In the genomic region with DNA sequence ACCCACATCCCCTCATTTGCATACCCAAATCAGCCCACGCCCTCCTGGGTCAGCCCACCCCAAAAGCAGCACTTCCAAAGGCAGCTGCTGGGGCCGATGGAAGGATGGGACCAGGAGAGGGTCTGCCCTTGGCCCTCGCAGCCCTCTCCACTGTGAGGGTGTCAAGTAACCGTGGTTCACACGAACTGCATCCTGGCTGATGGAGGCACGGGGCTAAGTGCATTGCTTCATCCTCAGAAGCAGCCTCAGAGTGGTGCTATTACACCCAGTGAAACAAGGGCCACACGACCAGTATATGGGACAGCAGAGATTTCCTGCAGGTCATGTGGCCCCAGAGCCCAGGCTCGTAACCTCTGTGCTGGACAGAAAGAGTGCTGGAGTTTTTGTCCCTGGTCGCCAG, we compare ENCODE assay signal across 14 cellular contexts. TPM values are rescaled to one million over a fixed set of nuclear protein-coding genes. Genes with fewer than 3 reads are reported as not detected.
DNase-seq lines count a peak whose midpoint lies in the region; ATAC-seq, FAIRE-seq and TF ChIP-seq lines count a peak whose summit lies in the region.
"Had no signal": no experiment of that assay in that cellular context is flagged by ENCODE, and none has a peak within 500 bp of the region (broad histone marks: within the 10 kb centered on the region; RNA-seq: fewer than 3 reads in every experiment).

No MANE protein-coding gene starts in this region.

- in situ Hi-C loops in GM23248 (cut with MboI), result no loop called here

- H2AFZ ChIP-seq in GM23338, result no peak overlapping the region
- H2AFZ ChIP-seq in GM23248, result no peak overlapping the region

- 67 to 72% methylated on average over 9 of the region's 9 CpGs for WGBS in pancreas, 2 donors
- WGBS in GM23248 (ENCODE audit: low coverage in 1 of 2, low lambda C conversion rate in 2 of 2, missing lambda C conversion rate in 2 of 2), 2 experiments, result 37 to 40% methylated on average over 9 of the region's 9 CpGs

- H3K9me2 ChIP-seq in GM23338 (ENCODE audit: insufficient read depth) (no peaks in the 10 kb centered on the region), GM23248 (ENCODE audit: insufficient read depth) (no peaks in the 10 kb centered on the region)
- H3K9me2 ChIP-seq: SK-N-SH had no signal

- no peak overlapping the region for H3K9ac ChIP-seq in GM23248
- H3K9ac ChIP-seq: SK-N-SH had no signal

- POLR2A ChIA-PET in WTC11 (lab: Charles Lee), result no interaction called here

- H3K4me3 ChIP-seq in GM23338, result no peak overlapping the region
- H3K4me3 ChIP-seq in right atrium auricular region, result no peak overlapping the region
- H3K4me3 ChIP-seq in pancreas, result no peak overlapping the region
- no peak overlapping the region for H3K4me3 ChIP-seq in GM23248
- H3K4me3 ChIP-seq in effector memory CD4-positive, alpha-beta T cell (ENCODE audit: insufficient read depth, low read depth, low read length, poor library complexity, severe bottlenecking), result no peak overlapping the region

- H3K36me3 ChIP-seq in GM23338 (ENCODE audit: insufficient read depth), result no peaks in the 10 kb centered on the region
- H3K36me3 ChIP-seq in right atrium auricular region, result no peaks in the 10 kb centered on the region
- H3K36me3 ChIP-seq in pancreas, result no peaks in the 10 kb centered on the region
- H3K36me3 ChIP-seq in GM23248 (ENCODE audit: low read depth), result no peaks in the 10 kb centered on the region
- H3K36me3 ChIP-seq in effector memory CD4-positive, alpha-beta T cell (ENCODE audit: control insufficient read depth, insufficient read depth, low read length), result no peaks in the 10 kb centered on the region

- H3K9me3 Mint-ChIP-seq in GM23338 (peaks cover 9% of the 10 kb centered on the region), WTC11 (peaks cover 6% of the 10 kb centered on the region)

- H3K27ac ChIP-seq in GM23338 (ENCODE audit: low read depth) (no peak overlapping the region), right atrium auricular region (peak overlapping the region; percentile 43 to 72), pancreas (peak overlapping the region; percentile 66 to 79 (median 72)), GM23248 (no peak overlapping the region)
- H3K27ac ChIP-seq in effector memory CD4-positive, alpha-beta T cell (ENCODE audit: insufficient read depth, low read length, poor library complexity, severe bottlenecking), result no peak overlapping the region

- no peaks in the 10 kb centered on the region for H3K27me3 ChIP-seq in GM23338 (ENCODE audit: insufficient read depth)
- no peaks in the 10 kb centered on the region for H3K27me3 ChIP-seq in right atrium auricular region
- H3K27me3 ChIP-seq in pancreas, result no peaks in the 10 kb centered on the region
- H3K27me3 ChIP-seq in GM23248 (replicated peaks; ENCODE audit: insufficient read depth), result no peaks in the 10 kb centered on the region
- H3K27me3 ChIP-seq in effector memory CD4-positive, alpha-beta T cell (replicated peaks; ENCODE audit: control insufficient read depth, insufficient read depth, low read length, poor library complexity, severe bottlenecking), result peaks cover under 1% of the 10 kb centered on the region

- H4K20me1 ChIP-seq in GM23338 (replicated peaks; ENCODE audit: insufficient read depth) (no peaks in the 10 kb centered on the region; the same call in 1 of the 2 replicates), GM23248 (ENCODE audit: insufficient read depth) (no peaks in the 10 kb centered on the region)

- intact Hi-C loops in pancreas (cut with DNase I), result no loop called here

- ATAC-seq in GM23338, result peak; percentile 16
- ATAC-seq in WTC11, result no peak
- ATAC-seq in pancreas, result peak; percentile 10 to 49 (median 28)
- ATAC-seq: natural killer cell treated with Interleukin-12 subunit alpha and Interleukin-12 subunit beta and Interleukin-15 and Interleukin-18, amount 100 ng/mL, for 72 hours had no signal

- peaks cover 8% of the 10 kb centered on the region for H3K36me3 Mint-ChIP-seq in GM23338 (ENCODE audit: low read depth)
- H3K36me3 Mint-ChIP-seq in WTC11, result peaks cover 4% of the 10 kb centered on the region

- CTCF ChIA-PET in WTC11 (lab: Charles Lee), result interaction anchor here (1.2 to 1.6 kb wide), 3 partner anchors 21 to 42 kb away, joined by 3 to 7 read pairs (median 4); no protein-coding TSS in a partner anchor

- peaks cover 0 to 14% of the 10 kb centered on the region in 2 donors for H3K9me3 ChIP-seq in right atrium auricular region
- no peaks in the 10 kb centered on the region for H3K9me3 ChIP-seq in pancreas
- H3K9me3 ChIP-seq in GM23248 (ENCODE audit: low read depth), result no peaks in the 10 kb centered on the region
- H3K9me3 ChIP-seq in effector memory CD4-positive, alpha-beta T cell (ENCODE audit: control insufficient read depth, low read length), result no peaks in the 10 kb centered on the region
- H3K9me3 ChIP-seq: SK-N-SH had no signal

- H3K79me2 ChIP-seq in GM23338 (replicated peaks; ENCODE audit: insufficient read depth), result no peaks in the 10 kb centered on the region
- H3K79me2 ChIP-seq in GM23248 (ENCODE audit: insufficient read depth), result no peaks in the 10 kb centered on the region

- H3F3A ChIP-seq in GM23338 (replicated peaks; ENCODE audit: low read depth) (0 out of 2 replicates have a peak, but pooled peaks cover 3% of the 10 kb centered on the region), GM23248 (ENCODE audit: insufficient read depth) (no peaks in the 10 kb centered on the region)

- TF ChIP-seq CTCF in GM23338 (conservative IDR thresholded peaks at IDR 0.05; ENCODE audit: low read depth in 2 of 2) (0 out of 4 replicates have a peak, but pooled peaks of 1 of the 2 experiments have one; percentile 10), WTC11 (IDR thresholded peaks at IDR 0.05) (no peak), right atrium auricular region (IDR thresholded peaks at IDR 0.05) (peak in 1 of 2 donors; percentile 14), pancreas (IDR thresholded peaks at IDR 0.05) (no peak)

- H3K4me1 Mint-ChIP-seq in GM23338, result peaks cover 35% of the 10 kb centered on the region
- peaks cover 38% of the 10 kb centered on the region for H3K4me1 Mint-ChIP-seq in WTC11

- H3K27ac Mint-ChIP-seq in GM23338, result no peak overlapping the region
- no peak overlapping the region for H3K27ac Mint-ChIP-seq in WTC11
- H3K27ac Mint-ChIP-seq: activated naive CD4-positive, alpha-beta T cell treated with anti-CD3 and anti-CD28 coated beads, Interleukin-2, amount 10 ng/mL, durations not matched to agents 7 days and 5 days; natural killer cell treated with Interleukin-12 subunit alpha and Interleukin-12 subunit beta and Interleukin-15 and Interleukin-18, amount 100 ng/mL, for 72 hours had no signal

- no peak for DNase-seq in GM23338 (ENCODE audit: low spot score)
- no peak for DNase-seq in WTC11 (ENCODE audit: low spot score)
- no peak for DNase-seq in right atrium auricular region (ENCODE audit: low spot score)
- peak in 3 of 6 donors; percentile 50 to 62 (median 58) for DNase-seq in pancreas
- no peak for DNase-seq in SW480 (ENCODE audit: low spot score)
- no peak for DNase-seq in GM23248
- no peak for DNase-seq in mesenteric fat pad (ENCODE audit: low spot score)
- DNase-seq in effector memory CD4-positive, alpha-beta T cell, result no peak
- DNase-seq: activated CD4-positive, alpha-beta T cell treated with anti-CD3 and anti-CD28 coated beads, Interleukin-2, amount 10 ng/mL, durations not matched to agents 7 days and 5 days; activated naive CD4-positive, alpha-beta T cell treated with anti-CD3 and anti-CD28 coated beads, Interleukin-2, amount 10 ng/mL, durations not matched to agents 7 days and 5 days; NCI-H1436 treated with DMSO at 0.1 percent for 48 hours had no signal

- no peak overlapping the region for H3K4me2 ChIP-seq in GM23338
- H3K4me2 ChIP-seq in GM23248 (ENCODE audit: unreplicated experiment), result no peak overlapping the region
- H3K4me2 ChIP-seq: SK-N-SH had no signal

- H3K4me1 ChIP-seq in GM23338 (ENCODE audit: insufficient read depth) (peaks cover 16% of the 10 kb centered on the region), right atrium auricular region (peaks cover 0 to 21% of the 10 kb centered on the region in 2 donors), pancreas (peaks cover 11 to 18% (median 11%) of the 10 kb centered on the region in 3 donors), GM23248 (ENCODE audit: insufficient read depth) (no peaks in the 10 kb centered on the region)
- peaks cover 8% of the 10 kb centered on the region for H3K4me1 ChIP-seq in effector memory CD4-positive, alpha-beta T cell (ENCODE audit: control insufficient read depth, insufficient read depth, low read length, poor library complexity, severe bottlenecking)

- FAIRE-seq in pancreas (lab: Jason Lieb, UNC), result no peak

- H3K4me3 Mint-ChIP-seq in GM23338, result no peak overlapping the region
- H3K4me3 Mint-ChIP-seq in WTC11, result no peak overlapping the region
- H3K4me3 Mint-ChIP-seq: activated CD4-positive, alpha-beta T cell treated with anti-CD3 and anti-CD28 coated beads, Interleukin-2, amount 10 ng/mL, durations not matched to agents 7 days and 5 days; activated naive CD4-positive, alpha-beta T cell treated with anti-CD3 and anti-CD28 coated beads, Interleukin-2, amount 10 ng/mL, durations not matched to agents 7 days and 5 days; natural killer cell treated with Interleukin-12 subunit alpha and Interleukin-12 subunit beta and Interleukin-15 and Interleukin-18, amount 100 ng/mL, for 72 hours had no signal

- H3K27me3 Mint-ChIP-seq in GM23338 (ENCODE audit: insufficient read depth, low read depth, poor library complexity) (peaks cover 27% of the 10 kb centered on the region), WTC11 (ENCODE audit: low read depth) (no peaks in the 10 kb centered on the region)
- H3K27me3 Mint-ChIP-seq: activated CD4-positive, alpha-beta T cell treated with anti-CD3 and anti-CD28 coated beads, Interleukin-2, amount 10 ng/mL, durations not matched to agents 7 days and 5 days had no signal

TF ChIP-seq in GM23338, 12 proteins besides CTCF, POLR2A, EP300 and RAD21 (continues in another document):
- TF ChIP-seq EZH2phosphoT487 (IDR thresholded peaks at IDR 0.05; ENCODE audit: unreplicated experiment) (no peak), CREB1 (CRISPR knock-in tag; IDR thresholded peaks at IDR 0.05; ENCODE audit: low read depth) (no peak), POLR2AphosphoS5 (IDR thresholded peaks at IDR 0.05; ENCODE audit: low read depth) (no peak), JUNB (IDR thresholded peaks at IDR 0.05; ENCODE audit: unreplicated experiment) (no peak)

RNA-seq across cellular contexts. Expression of a gene that starts 13.2 kb away (rescaled TPM):
- 32.6 and 35.2 TPM in 2 replicates for total RNA-seq in GM23338 (2014; rRNA removed; shearing (Covaris generic))
- polyA plus RNA-seq in GM23338 (2016; fragmentation: Nextera tagmentation; extraction: Ambion mirVana) (8.2 and 9.6 TPM in 2 replicates), pancreas (10 to 100 TPM; 52.9 to 67.7 TPM), GM23248 (2016; fragmentation: Nextera tagmentation; extraction: Ambion mirVana) (0.58 and 0.81 TPM in 2 replicates)
- total RNA-seq in WTC11 (2021) (35.6 to 39.1 TPM (median 37.8 TPM) in 3 replicates), right atrium auricular region (10 to 100 TPM in 1 of 2 donors, 1 to 10 TPM in 1; 5.5 to 12.2 TPM), pancreas (10 to 100 TPM; 17.8 to 60.3 (median 35.1) TPM), mesenteric fat pad (9.7 TPM)
- 0.86 TPM in 1 of 2 replicates, not detected in the other for total RNA-seq in GM23248 (2014; rRNA removed; shearing (Covaris generic))
- total RNA-seq: dermis microvascular lymphatic vessel endothelial cell had no signal

Comparison
In these comparisons a context has a peak if more than half of its experiments do, and no peak if none do; other contexts are left out.
1. H3K27ac ChIP-seq: peak in right atrium auricular region (2 of 2) and pancreas (4 of 4); none in GM23338 (single experiment), GM23248 (single experiment) and effector memory CD4-positive, alpha-beta T cell (single experiment).